ENCODE assay signal across 13 cellular contexts in genomic region chr10:6498771-6499170, GRCh38.
DNase-seq lines count a peak whose midpoint lies in the region; ATAC-seq, FAIRE-seq and TF ChIP-seq lines count a peak whose summit lies in the region.
"Had no signal": no experiment of that assay in that cellular context is flagged by ENCODE, and none has a peak within 500 bp of the region (broad histone marks: within the 10 kb centered on the region; RNA-seq: fewer than 3 reads in every experiment).

No MANE protein-coding gene starts in this region.

- H3K27ac ChIP-seq in CD4-positive, CD25-positive, alpha-beta regulatory T cell (ENCODE audit: insufficient read depth, low read length, poor library complexity, severe bottlenecking) = peak overlapping the region; percentile 71
- no peak overlapping the region for H3K27ac ChIP-seq in MM.1S (ENCODE audit: low read length)

- no peaks in the 10 kb centered on the region for H3K79me2 ChIP-seq in MM.1S (ENCODE audit: low read length)

- ATAC-seq in CD4-positive, CD25-positive, alpha-beta regulatory T cell (ENCODE audit: low read depth in 2 of 2) = peak; percentile 90 to 93
- peak; percentile 62 for ATAC-seq in activated CD8-positive, alpha-beta T cell treated with anti-CD3 and anti-CD28 coated beads for 36 hours
- ATAC-seq in GM21526 (IDR thresholded peaks at IDR 0.05; ENCODE audit: low FRiP score, unreplicated experiment) = no peak
- ATAC-seq: PC-3 had no signal

- POLR2A ChIA-PET in activated CD8-positive, alpha-beta T cell treated with anti-CD3 and anti-CD28 coated beads for 36 hours (lab: Charles Lee) = interaction anchor here (0.9 to 2.5 kb wide), 4 partner anchors 9 to 85 kb away, joined by 3 to 11 read pairs (median 8); partner anchors contain the start of gene PRKCQ

- TF ChIP-seq CTCF in MM.1S (IDR thresholded peaks at IDR 0.05; ENCODE audit: low read length) = no peak
- TF ChIP-seq CTCF in activated CD8-positive, alpha-beta T cell treated with anti-CD3 and anti-CD28 coated beads for 36 hours (IDR thresholded peaks at IDR 0.05) = no peak

- DNase-seq in CD4-positive, CD25-positive, alpha-beta regulatory T cell = peak; percentile 33 to 81 (median 63)
- DNase-seq in MM.1S = peak; percentile 41
- peak; percentile 51 for DNase-seq in activated CD8-positive, alpha-beta T cell treated with anti-CD3 and anti-CD28 coated beads for 36 hours
- DNase-seq in immature natural killer cell = peak; percentile 74 to 76 (median 76)
- DNase-seq in GM12892 (ENCODE audit: insufficient read length) = no peak
- no peak for DNase-seq in globus pallidus (ENCODE audit: low spot score)
- no peak for DNase-seq in iPS-NIHi7 (ENCODE audit: extremely low spot score)
- DNase-seq: Calu3, NCI-H146, PC-3 had no signal

- no peaks in the 10 kb centered on the region for H3F3A ChIP-seq in MM.1S (ENCODE audit: insufficient read depth, low read length)

- no peaks in the 10 kb centered on the region for H3K9me3 ChIP-seq in CD4-positive, CD25-positive, alpha-beta regulatory T cell (ENCODE audit: control insufficient read depth in 2 of 2, low read length in 2 of 2)
- H3K9me3 ChIP-seq in MM.1S (replicated peaks; ENCODE audit: insufficient read depth, low read length) = no peaks in the 10 kb centered on the region

- peaks cover 40% of the 10 kb centered on the region for H3K36me3 Mint-ChIP-seq in CD4-positive, CD25-positive, alpha-beta regulatory T cell
- peaks cover 48% of the 10 kb centered on the region for H3K36me3 Mint-ChIP-seq in activated CD8-positive, alpha-beta T cell treated with anti-CD3 and anti-CD28 coated beads for 36 hours (ENCODE audit: low read depth)
- H3K36me3 Mint-ChIP-seq in immature natural killer cell = peaks cover 36 to 44% (median 38%) of the 10 kb centered on the region in 3 donors

- no peaks in the 10 kb centered on the region for H3K27me3 Mint-ChIP-seq in CD4-positive, CD25-positive, alpha-beta regulatory T cell
- no peaks in the 10 kb centered on the region for H3K27me3 Mint-ChIP-seq in activated CD8-positive, alpha-beta T cell treated with anti-CD3 and anti-CD28 coated beads for 36 hours
- peaks cover 0 to 4% (median 1%) of the 10 kb centered on the region in 3 donors for H3K27me3 Mint-ChIP-seq in immature natural killer cell (ENCODE audit: low read depth in 3 of 3)

- peaks cover 36% of the 10 kb centered on the region for H3K4me1 ChIP-seq in CD4-positive, CD25-positive, alpha-beta regulatory T cell (ENCODE audit: control insufficient read depth, insufficient read depth, low read length, poor library complexity, severe bottlenecking)
- peaks cover 11% of the 10 kb centered on the region for H3K4me1 ChIP-seq in MM.1S (ENCODE audit: low read length)

- peaks cover 0 to 2% (median 0%) of the 10 kb centered on the region in 7 donors for H3K9me3 Mint-ChIP-seq in CD4-positive, CD25-positive, alpha-beta regulatory T cell
- H3K9me3 Mint-ChIP-seq in activated CD8-positive, alpha-beta T cell treated with anti-CD3 and anti-CD28 coated beads for 36 hours = peaks cover 4% of the 10 kb centered on the region
- H3K9me3 Mint-ChIP-seq in immature natural killer cell = no peaks in the 10 kb centered on the region

- peaks cover 24 to 49% (median 28%) of the 10 kb centered on the region in 4 donors for H3K4me1 Mint-ChIP-seq in CD4-positive, CD25-positive, alpha-beta regulatory T cell
- peaks cover 31% of the 10 kb centered on the region for H3K4me1 Mint-ChIP-seq in activated CD8-positive, alpha-beta T cell treated with anti-CD3 and anti-CD28 coated beads for 36 hours (ENCODE audit: low read depth)
- H3K4me1 Mint-ChIP-seq in immature natural killer cell = peaks cover 29% of the 10 kb centered on the region in 2 donors

- 0 out of 2 replicates have a peak overlapping the region, but pooled peaks have one; percentile 13 for H2AFZ ChIP-seq in MM.1S (ENCODE audit: low read length)

- H3K4me2 ChIP-seq in MM.1S (ENCODE audit: low read depth, low read length) = no peak overlapping the region

- intact Hi-C loops in activated CD8-positive, alpha-beta T cell treated with anti-CD3 and anti-CD28 coated beads for 36 hours (cut with micrococcal nuclease) = no loop called here

- no peaks in the 10 kb centered on the region for H3K9me2 ChIP-seq in MM.1S (replicated peaks; ENCODE audit: insufficient read depth, low read length)

- H4K20me1 ChIP-seq in MM.1S (ENCODE audit: insufficient read depth, low read length) = no peaks in the 10 kb centered on the region

- peaks cover 90% of the 10 kb centered on the region for H3K36me3 ChIP-seq in CD4-positive, CD25-positive, alpha-beta regulatory T cell (ENCODE audit: control insufficient read depth, insufficient read depth, low read length)
- H3K36me3 ChIP-seq in MM.1S (replicated peaks; ENCODE audit: insufficient read depth, low read length) = no peaks in the 10 kb centered on the region

- CTCF ChIA-PET in activated CD8-positive, alpha-beta T cell treated with anti-CD3 and anti-CD28 coated beads for 36 hours (lab: Charles Lee) = interaction anchor here (0.9 to 1.4 kb wide), 2 partner anchors 10 to 65 kb away, joined by 3 to 4 read pairs; no protein-coding TSS in a partner anchor

- peak overlapping the region in 2 of 3 donors; percentile 93 to 97 for H3K27ac Mint-ChIP-seq in CD4-positive, CD25-positive, alpha-beta regulatory T cell
- H3K27ac Mint-ChIP-seq in activated CD8-positive, alpha-beta T cell treated with anti-CD3 and anti-CD28 coated beads for 36 hours = peak overlapping the region; percentile 89
- peak overlapping the region in 2 of 6 donors; percentile 96 to 98 for H3K27ac Mint-ChIP-seq in immature natural killer cell
- H3K27ac Mint-ChIP-seq: memory B cell had no signal

- H3K27me3 ChIP-seq in CD4-positive, CD25-positive, alpha-beta regulatory T cell (ENCODE audit: control insufficient read depth, insufficient read depth, low read length) = no peaks in the 10 kb centered on the region
- H3K27me3 ChIP-seq in MM.1S (replicated peaks; ENCODE audit: insufficient read depth, low read length) = no peaks in the 10 kb centered on the region

- no peak for FAIRE-seq in GM12892 (lab: Jason Lieb, UNC)
- FAIRE-seq: H54 had no signal

- H3K9ac ChIP-seq in MM.1S (ENCODE audit: low read length) = no peak overlapping the region

- no peak for TF ChIP-seq POLR2A in GM12892 (IDR thresholded peaks at IDR 0.05; ENCODE audit: low read depth, low read length)

- H3K4me3 Mint-ChIP-seq in CD4-positive, CD25-positive, alpha-beta regulatory T cell = peak overlapping the region; percentile 22 to 75 (median 45)
- H3K4me3 Mint-ChIP-seq in activated CD8-positive, alpha-beta T cell treated with anti-CD3 and anti-CD28 coated beads for 36 hours = peak overlapping the region; percentile 33
- H3K4me3 Mint-ChIP-seq in immature natural killer cell = peak overlapping the region; percentile 76 to 82 (median 78)
- H3K4me3 Mint-ChIP-seq: memory B cell had no signal

- peak overlapping the region; percentile 53 for H3K4me3 ChIP-seq in CD4-positive, CD25-positive, alpha-beta regulatory T cell (ENCODE audit: low read depth, low read length)
- no peak overlapping the region for H3K4me3 ChIP-seq in MM.1S (ENCODE audit: low read length)

Comparison
In these comparisons a context has a peak if more than half of its experiments do, and no peak if none do; other contexts are left out.
1. DNase-seq: peak in CD4-positive, CD25-positive, alpha-beta regulatory T cell (3 of 3), MM.1S (single experiment), activated CD8-positive, alpha-beta T cell treated with anti-CD3 and anti-CD28 coated beads for 36 hours (single experiment) and immature natural killer cell (3 of 3); none in GM12892 (single experiment), globus pallidus (single experiment) and iPS-NIHi7 (single experiment).
2. Peak in every context shown above with its lines, with median percentiles within 50 percentile points of each other: H3K4me3 Mint-ChIP-seq.